In the genomic region with DNA sequence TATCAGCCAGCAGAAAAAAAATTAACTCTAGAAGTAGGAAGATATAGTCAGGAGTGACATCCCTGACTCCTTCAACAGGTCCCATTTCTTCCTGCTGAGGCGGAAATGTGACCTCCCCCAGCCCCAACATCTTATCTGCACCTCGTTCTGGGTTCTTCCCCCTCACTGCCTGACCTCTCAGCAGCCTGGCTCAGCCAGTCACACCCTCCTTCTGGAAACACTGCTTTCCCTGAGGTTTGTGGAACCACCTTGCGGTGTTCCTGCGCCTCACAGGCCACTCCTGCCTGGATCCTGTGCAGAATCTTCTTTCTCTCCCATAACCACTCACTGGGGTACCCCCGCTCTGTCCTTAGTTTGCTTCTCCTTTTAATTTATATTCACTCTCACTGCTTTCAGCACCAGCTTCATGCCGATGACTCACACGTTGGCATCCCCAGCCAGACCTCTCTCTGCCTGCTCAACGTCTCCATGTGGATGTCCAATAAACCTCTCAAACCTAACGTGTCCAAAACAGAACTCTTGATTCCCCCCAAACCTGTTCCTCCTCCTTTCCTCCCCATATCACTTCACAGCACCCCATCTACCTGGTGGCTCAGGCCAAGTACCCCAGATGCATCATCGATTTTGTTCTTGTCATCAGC, we compare ENCODE assay signal across 14 cellular contexts.
DNase-seq lines count a peak whose midpoint lies in the region; ATAC-seq and TF ChIP-seq lines count a peak whose summit lies in the region.
"Had no signal": no experiment of that assay in that cellular context is flagged by ENCODE, and none has a peak within 500 bp of the region (broad histone marks: within the 10 kb centered on the region; RNA-seq: fewer than 3 reads in every experiment).

No MANE protein-coding gene starts in this region.

- no peak overlapping the region for H3K4me2 ChIP-seq in mesenchymal stem cell (ENCODE audit: low read length, poor library complexity, severe bottlenecking)

- no peak overlapping the region for H2BK15ac ChIP-seq in mesenchymal stem cell (ENCODE audit: low read depth, poor library complexity, severe bottlenecking)

- peaks cover 8% of the 10 kb centered on the region for H3K27me3 Mint-ChIP-seq in stimulated activated naive CD8-positive, alpha-beta T cell treated with anti-CD3 and anti-CD28 coated beads, Interleukin-15, amount 100 ng/mL, for 72 hours
- H3K27me3 Mint-ChIP-seq: activated CD4-positive, alpha-beta memory T cell treated with anti-CD3 and anti-CD28 coated beads, Interleukin-2, amount 10 ng/mL, durations not matched to agents 7 days and 5 days had no signal

- no peak overlapping the region for H2AFZ ChIP-seq in mesenchymal stem cell (ENCODE audit: low read depth, low read length)

- H3K27ac ChIP-seq in mesenchymal stem cell (ENCODE audit: low read length, poor library complexity, severe bottlenecking) = no peak overlapping the region
- H3K27ac ChIP-seq in thyroid gland = no peak overlapping the region
- H3K27ac ChIP-seq: testis had no signal

- peak overlapping the region in 1 of 2 experiments; percentile 90 for H3K14ac ChIP-seq in mesenchymal stem cell (ENCODE audit: low read length in 2 of 2)

- H3K23ac ChIP-seq in mesenchymal stem cell (ENCODE audit: low read length in 2 of 2) = no peak overlapping the region

- H2BK5ac ChIP-seq in mesenchymal stem cell (ENCODE audit: low read depth, low read length, poor library complexity, severe bottlenecking) = no peak overlapping the region

- peaks cover 3% of the 10 kb centered on the region for H3K4me1 ChIP-seq in mesenchymal stem cell (ENCODE audit: control insufficient read depth, insufficient read depth, low read depth, low read length)
- H3K4me1 ChIP-seq in thyroid gland = no peaks in the 10 kb centered on the region
- H3K4me1 ChIP-seq: Peyer's patch had no signal

- H3K4me1 Mint-ChIP-seq in stimulated activated naive CD8-positive, alpha-beta T cell treated with anti-CD3 and anti-CD28 coated beads, Interleukin-15, amount 100 ng/mL, for 72 hours = no peaks in the 10 kb centered on the region
- H3K4me1 Mint-ChIP-seq: activated CD4-positive, alpha-beta memory T cell treated with anti-CD3 and anti-CD28 coated beads, Interleukin-2, amount 10 ng/mL, durations not matched to agents 7 days and 5 days; nephron had no signal

- H3K4me3 Mint-ChIP-seq in stimulated activated naive CD8-positive, alpha-beta T cell treated with anti-CD3 and anti-CD28 coated beads, Interleukin-15, amount 100 ng/mL, for 72 hours = no peak overlapping the region
- H3K4me3 Mint-ChIP-seq: activated CD4-positive, alpha-beta memory T cell treated with anti-CD3 and anti-CD28 coated beads, Interleukin-2, amount 10 ng/mL, durations not matched to agents 7 days and 5 days; nephron had no signal

- H3K27me3 ChIP-seq in mesenchymal stem cell (ENCODE audit: control insufficient read depth in 1 of 2, insufficient read depth in 1 of 2, low read length in 2 of 2) = no peaks in the 10 kb centered on the region
- no peaks in the 10 kb centered on the region for H3K27me3 ChIP-seq in thyroid gland
- H3K27me3 ChIP-seq: Peyer's patch, testis had no signal

- H3K27ac Mint-ChIP-seq in stimulated activated naive CD8-positive, alpha-beta T cell treated with anti-CD3 and anti-CD28 coated beads, Interleukin-15, amount 100 ng/mL, for 72 hours = no peak overlapping the region
- H3K27ac Mint-ChIP-seq: activated CD4-positive, alpha-beta memory T cell treated with anti-CD3 and anti-CD28 coated beads, Interleukin-2, amount 10 ng/mL, durations not matched to agents 7 days and 5 days; nephron had no signal

- peak overlapping the region in 1 of 2 experiments; percentile 91 for H3K18ac ChIP-seq in mesenchymal stem cell (ENCODE audit: low read depth in 1 of 2, low read length in 2 of 2)

- H3K9me3 Mint-ChIP-seq in stimulated activated naive CD8-positive, alpha-beta T cell treated with anti-CD3 and anti-CD28 coated beads, Interleukin-15, amount 100 ng/mL, for 72 hours = no peaks in the 10 kb centered on the region
- H3K9me3 Mint-ChIP-seq: activated CD4-positive, alpha-beta memory T cell treated with anti-CD3 and anti-CD28 coated beads, Interleukin-2, amount 10 ng/mL, durations not matched to agents 7 days and 5 days; nephron had no signal

- intact Hi-C loops in thyroid gland (cut with DNase I) = no loop called here

- no peak overlapping the region for H3K4me3 ChIP-seq in mesenchymal stem cell (ENCODE audit: insufficient read depth in 1 of 2, low read depth in 1 of 2, low read length in 2 of 2)
- no peak overlapping the region for H3K4me3 ChIP-seq in thyroid gland (replicated peaks in 1 of 3)
- H3K4me3 ChIP-seq: Peyer's patch, testis had no signal

- WGBS in mesenchymal stem cell = 64% methylated on average over 10 of the region's 10 CpGs
- 86 to 88% methylated on average over 10 of the region's 10 CpGs for WGBS in thyroid gland, 2 donors

- DNase-seq in stimulated activated naive CD8-positive, alpha-beta T cell treated with anti-CD3 and anti-CD28 coated beads, Interleukin-15, amount 100 ng/mL, for 72 hours = no peak
- no peak for DNase-seq in stimulated activated naive CD8-positive, alpha-beta T cell treated with anti-CD3 and anti-CD28 coated beads, Interleukin-15, Interleukin-2, amounts not matched to agents 100 U/mL and 50 U/mL, for 24 hours
- peak; percentile 37 for DNase-seq in amniotic epithelial cell (ENCODE audit: low read depth)
- DNase-seq in mesenchymal stem cell = peak; percentile 38
- no peak for DNase-seq in NCI-H524 (lab: John Stamatoyannopoulos, UW)
- no peak for DNase-seq in SIG-M5 (lab: John Stamatoyannopoulos, UW)
- DNase-seq in iPS-NIHi7 (ENCODE audit: extremely low spot score) = no peak
- no peak for DNase-seq in thyroid gland
- DNase-seq: activated CD4-positive, alpha-beta memory T cell treated with anti-CD3 and anti-CD28 coated beads, Interleukin-2, amount 10 ng/mL, durations not matched to agents 7 days and 5 days; activated effector memory CD4-positive, alpha-beta T cell treated with anti-CD3 and anti-CD28 coated beads, Interleukin-2, amount 50 U/mL, for 16 hours; NCI-H1417 treated with DMSO at 0.1 percent for 48 hours; Peyer's patch; testis had no signal

- TF ChIP-seq POLR2A in thyroid gland (IDR thresholded peaks at IDR 0.05) = no peak

- peak overlapping the region in 1 of 2 experiments; percentile 95 for H2BK12ac ChIP-seq in mesenchymal stem cell (ENCODE audit: low read length in 2 of 2)

- no peak overlapping the region for H3K9ac ChIP-seq in mesenchymal stem cell (ENCODE audit: low read length)

- no peak for TF ChIP-seq CTCF in thyroid gland (IDR thresholded peaks at IDR 0.05)

- H4K8ac ChIP-seq in mesenchymal stem cell (ENCODE audit: low read length) = no peak overlapping the region

- H2BK120ac ChIP-seq in mesenchymal stem cell (ENCODE audit: low read depth, low read length) = no peak overlapping the region

- no peak overlapping the region for H2AK5ac ChIP-seq in mesenchymal stem cell (ENCODE audit: low read length, severe bottlenecking)

- H3K4ac ChIP-seq in mesenchymal stem cell (ENCODE audit: low read depth in 1 of 2, low read length in 2 of 2) = peak overlapping the region in 1 of 2 experiments; percentile 56

- H4K91ac ChIP-seq in mesenchymal stem cell (ENCODE audit: low read length) = no peak overlapping the region

- H3K36me3 ChIP-seq in mesenchymal stem cell (ENCODE audit: control insufficient read depth in 1 of 2, insufficient read depth in 2 of 2, low read depth in 1 of 2, low read length in 2 of 2) (no peaks in the 10 kb centered on the region), thyroid gland (no peaks in the 10 kb centered on the region)
- H3K36me3 ChIP-seq: Peyer's patch had no signal

- ATAC-seq in stimulated activated naive CD8-positive, alpha-beta T cell treated with anti-CD3 and anti-CD28 coated beads, Interleukin-15, amount 100 ng/mL, for 72 hours = peak; percentile 7
- no peak for ATAC-seq in stimulated activated naive CD8-positive, alpha-beta T cell treated with anti-CD3 and anti-CD28 coated beads, Interleukin-15, Interleukin-2, amounts not matched to agents 100 U/mL and 50 U/mL, for 24 hours

- H3K9me3 ChIP-seq in mesenchymal stem cell (ENCODE audit: control insufficient read depth, low read length) (no peaks in the 10 kb centered on the region), thyroid gland (no peaks in the 10 kb centered on the region)
- H3K9me3 ChIP-seq: Peyer's patch, testis had no signal

- H3K79me1 ChIP-seq in mesenchymal stem cell (replicated peaks; ENCODE audit: low read length, poor library complexity, severe bottlenecking) = no peaks in the 10 kb centered on the region

Comparison
In these comparisons a context has a peak if more than half of its experiments do, and no peak if none do; other contexts are left out.
1. DNase-seq: peak in amniotic epithelial cell (single experiment) and mesenchymal stem cell (single experiment); none in stimulated activated naive CD8-positive, alpha-beta T cell treated with anti-CD3 and anti-CD28 coated beads, Interleukin-15, amount 100 ng/mL, for 72 hours (0 of 2), stimulated activated naive CD8-positive, alpha-beta T cell treated with anti-CD3 and anti-CD28 coated beads, Interleukin-15, Interleukin-2, amounts not matched to agents 100 U/mL and 50 U/mL, for 24 hours (single experiment), NCI-H524 (0 of 2), SIG-M5 (single experiment), iPS-NIHi7 (single experiment) and thyroid gland (0 of 2).